ENCODE assay signal across 19 cellular contexts in genomic region chr15:81895723-81896122, GRCh38.
DNase-seq lines count a peak whose midpoint lies in the region; ATAC-seq, FAIRE-seq and TF ChIP-seq lines count a peak whose summit lies in the region.
"Had no signal": no experiment of that assay in that cellular context is flagged by ENCODE, and none has a peak within 500 bp of the region (broad histone marks: within the 10 kb centered on the region; RNA-seq: fewer than 3 reads in every experiment).

No MANE protein-coding gene starts in this region.

- 0 out of 2 replicates have a peak overlapping the region, but pooled peaks have one; percentile 21 for H2BK20ac ChIP-seq in IMR-90 (ENCODE audit: low read depth, low read length)

- H3K14ac ChIP-seq in IMR-90 (replicated peaks; ENCODE audit: low read depth, low read length) = no peak overlapping the region; the same call in 1 of the 2 replicates

- no peak overlapping the region for H3K56ac ChIP-seq in IMR-90 (ENCODE audit: extremely low read depth, insufficient read depth, low read length)

- no peak overlapping the region for H2BK15ac ChIP-seq in IMR-90 (ENCODE audit: low read depth, low read length)

- H3K4me3 ChIP-seq in HEK293 (ENCODE audit: low read depth, low read length) (no peak overlapping the region), IMR-90 (ENCODE audit: insufficient read depth, low read depth, low read length) (no peak overlapping the region), K562 (no peak overlapping the region)
- H3K4me3 ChIP-seq: GM12878, GM23248 had no signal

- H3K79me1 ChIP-seq in IMR-90 (ENCODE audit: low read depth in 1 of 2, low read length in 2 of 2) = no peaks in the 10 kb centered on the region

- FAIRE-seq in K562 (lab: Jason Lieb, UNC) = no peak
- FAIRE-seq: GM12878, GM19239, H1 had no signal

- CTCF ChIA-PET in HEK293 (lab: Yijun Ruan, JAX) (interaction anchor here (1.1 kb wide), 1 partner anchor 160 kb away, joined by 3 read pairs; no protein-coding TSS in a partner anchor), IMR-90 (lab: Yijun Ruan, JAX) (interaction anchor here (0.6 kb wide), 1 partner anchor 14 kb away, joined by 3 read pairs; no protein-coding TSS in a partner anchor), K562 (lab: Yijun Ruan, JAX; ENCODE audit: low intra/inter-chr PET ratio) (no interaction called here)

- H4K8ac ChIP-seq in IMR-90 (ENCODE audit: low read depth in 2 of 2, low read length in 2 of 2) = no peak overlapping the region; a peak in 1 of 4 replicates

- H2BK120ac ChIP-seq in IMR-90 (ENCODE audit: low read depth, low read length) = 0 out of 2 replicates have a peak overlapping the region, but pooled peaks have one; percentile 10

- no peak overlapping the region for H3K27ac Mint-ChIP-seq in activated T-helper 17 cell treated with anti-CD3 and anti-CD28 coated beads, Interleukin-2, amount 50 U/mL, for 72 hours
- H3K27ac Mint-ChIP-seq: CD4-positive, alpha-beta memory T cell had no signal

- H3K27ac ChIP-seq in HEK293 (ENCODE audit: extremely low read depth, low read depth, low read length) (no peak overlapping the region), IMR-90 (ENCODE audit: insufficient read depth, low read length) (no peak overlapping the region), K562 (ENCODE audit: extremely low read depth, low read depth, low read length) (no peak overlapping the region)
- H3K27ac ChIP-seq: GM23248 had no signal

- no peak overlapping the region for H3K4ac ChIP-seq in IMR-90 (ENCODE audit: low read depth, low read length)

- H3K9me3 Mint-ChIP-seq in activated T-helper 17 cell treated with anti-CD3 and anti-CD28 coated beads, Interleukin-2, amount 50 U/mL, for 72 hours = no peaks in the 10 kb centered on the region

- TF ChIP-seq POLR2A in IMR-90 (IDR thresholded peaks at IDR 0.05; ENCODE audit: low read depth, low read length) = no peak
- no peak for TF ChIP-seq POLR2A in K562 (conservative IDR thresholded peaks at IDR 0.05)

- no TSS peak for BruUV-seq in IMR-90 (replicated peaks; lab: Mats Ljungman, UMichigan)
- no TSS peak for BruUV-seq in K562 (replicated peaks; lab: Mats Ljungman, UMichigan)

- no peaks in the 10 kb centered on the region for H3K4me1 Mint-ChIP-seq in activated T-helper 17 cell treated with anti-CD3 and anti-CD28 coated beads, Interleukin-2, amount 50 U/mL, for 72 hours

- no peak for TF ChIP-seq EP300 in K562 (IDR thresholded peaks at IDR 0.05; ENCODE audit: low read length)

- in situ Hi-C loops in IMR-90 (cut with MboI; ENCODE audit: low sequenced_read_pairs) (loop anchor here (10.0 kb wide), 1 partner anchor 149 kb away; the partner anchor contains the start of gene MEX3B), K562 (cut with MboI) (no loop called here)

- TF ChIP-seq RAD21 in IMR-90 (IDR thresholded peaks at IDR 0.05; ENCODE audit: low read length) (no peak), K562 (CRISPR knock-in tag; conservative IDR thresholded peaks at IDR 0.05 in 1 of 2, IDR thresholded peaks at IDR 0.05 in 1 of 2) (no peak)

- H3K4me2 ChIP-seq in IMR-90 (ENCODE audit: low read depth, low read length) = no peak overlapping the region; the same call in 1 of the 2 replicates
- H3K4me2 ChIP-seq in K562 (ENCODE audit: insufficient read depth, low read length) = no peak overlapping the region

- TF ChIP-seq CTCF in HEK293 (tag by site-specific recombination; IDR thresholded peaks at IDR 0.05) (no peak), IMR-90 (conservative IDR thresholded peaks at IDR 0.05; ENCODE audit: low read depth, low read length) (no peak), K562 (IDR thresholded peaks at IDR 0.05 in 2 of 3, conservative IDR thresholded peaks at IDR 0.05 in 1 of 3; ENCODE audit: insufficient read depth in 2 of 3, low read depth in 1 of 3, low read length in 3 of 3) (no peak)

- H2AFZ ChIP-seq in IMR-90 (replicated peaks; ENCODE audit: low read length, poor library complexity) (no peak overlapping the region), K562 (ENCODE audit: low read depth, low read length) (no peak overlapping the region)
- H2AFZ ChIP-seq: GM23248 had no signal

- peaks cover 16% of the 10 kb centered on the region for H3K27me3 Mint-ChIP-seq in activated T-helper 17 cell treated with anti-CD3 and anti-CD28 coated beads, Interleukin-2, amount 50 U/mL, for 72 hours

- H3K79me2 ChIP-seq in K562 (ENCODE audit: control insufficient read depth, insufficient read depth, low read length) = no peaks in the 10 kb centered on the region

- no peak overlapping the region for H2AK9ac ChIP-seq in IMR-90 (replicated peaks; ENCODE audit: low read depth, low read length, poor library complexity)

- WGBS in IMR-90 (ENCODE audit: extremely low coverage in 2 of 2, insufficient read length in 1 of 2), 2 experiments = no CpG with 5 or more reads among the region's 2 CpGs
- 13% methylated on average over 2 of the region's 2 CpGs for WGBS in K562 (ENCODE audit: insufficient coverage, low coverage, missing lambda C conversion rate)

- no peak overlapping the region for H3K4me3 Mint-ChIP-seq in activated T-helper 17 cell treated with anti-CD3 and anti-CD28 coated beads, Interleukin-2, amount 50 U/mL, for 72 hours
- H3K4me3 Mint-ChIP-seq: CD4-positive, alpha-beta memory T cell had no signal

- intact Hi-C loops in IMR-90 (cut with micrococcal nuclease) (loop anchor here (2.0 kb wide), 1 partner anchor 151 kb away; the partner anchor contains the start of gene MEX3B), K562 (cut with micrococcal nuclease) (no loop called here)

- H2AK5ac ChIP-seq in IMR-90 (ENCODE audit: low read depth, low read length) = no peak overlapping the region

- H3K36me3 ChIP-seq in HEK293 (ENCODE audit: control insufficient read depth in 2 of 2, insufficient read depth in 1 of 2, low read length in 2 of 2) (no peaks in the 10 kb centered on the region), IMR-90 (ENCODE audit: control insufficient read depth, insufficient read depth, low read length) (no peaks in the 10 kb centered on the region), K562 (ENCODE audit: control insufficient read depth, insufficient read depth, low read length) (no peaks in the 10 kb centered on the region)

- no peak overlapping the region for H3K18ac ChIP-seq in IMR-90 (ENCODE audit: low read depth, low read length)

- H4K20me1 ChIP-seq in IMR-90 (ENCODE audit: insufficient read depth, low read length) = no peaks in the 10 kb centered on the region
- no peaks in the 10 kb centered on the region for H4K20me1 ChIP-seq in K562 (replicated peaks; ENCODE audit: control insufficient read depth, insufficient read depth, low read length)

- peaks cover 14% of the 10 kb centered on the region; the same call in 1 of the 2 replicates for H3K4me1 ChIP-seq in HEK293 (ENCODE audit: control insufficient read depth, insufficient read depth, low read length)
- peaks cover 6% of the 10 kb centered on the region for H3K4me1 ChIP-seq in IMR-90 (ENCODE audit: control insufficient read depth, insufficient read depth, low read length)
- no peaks in the 10 kb centered on the region; a peak in 1 of 5 replicates for H3K4me1 ChIP-seq in K562 (replicated peaks in 1 of 2; ENCODE audit: control insufficient read depth in 2 of 2, insufficient read depth in 2 of 2, low read length in 2 of 2)
- H3K4me1 ChIP-seq: Caco-2 had no signal

- H3K27me3 ChIP-seq in IMR-90 (ENCODE audit: control insufficient read depth, insufficient read depth, low read length) (no peaks in the 10 kb centered on the region), K562 (ENCODE audit: control insufficient read depth in 2 of 2, insufficient read depth in 2 of 2, low read length in 2 of 2) (no peaks in the 10 kb centered on the region; a peak in 2 of 5 replicates)

- no peak overlapping the region for H4K91ac ChIP-seq in IMR-90 (ENCODE audit: insufficient read depth, low read depth, low read length)

- H2BK5ac ChIP-seq in IMR-90 (ENCODE audit: low read depth, low read length, poor library complexity, severe bottlenecking) = no peak overlapping the region

- no peaks in the 10 kb centered on the region for H3K9me3 ChIP-seq in HEK293 (ENCODE audit: control insufficient read depth, insufficient read depth, low read depth, low read length)
- H3K9me3 ChIP-seq in IMR-90 (ENCODE audit: control insufficient read depth, insufficient read depth, low read length) = no peaks in the 10 kb centered on the region
- no peaks in the 10 kb centered on the region for H3K9me3 ChIP-seq in K562 (replicated peaks; ENCODE audit: control insufficient read depth, insufficient read depth, low read depth, low read length)
- H3K9me3 ChIP-seq: Caco-2 had no signal

- dilution Hi-C loops in IMR-90 (cut with HindIII; ENCODE audit: low sequenced_read_pairs, unreplicated experiment) = no loop called here

- POLR2A ChIA-PET in HEK293 (lab: Yijun Ruan, JAX) (no interaction called here), IMR-90 (lab: Charles Lee; ENCODE audit: unreplicated experiment) (no interaction called here), K562 (lab: Yijun Ruan, JAX) (interaction anchor here (1.0 kb wide), 1 partner anchor 411 kb away, joined by 3 read pairs; no protein-coding TSS in a partner anchor)

- H3K9ac ChIP-seq in IMR-90 (ENCODE audit: low read depth, low read length) (no peak overlapping the region), K562 (ENCODE audit: insufficient read depth in 1 of 2, low read depth in 2 of 2, low read length in 2 of 2) (no peak overlapping the region)
- H3K9ac ChIP-seq: GM23248 had no signal

- H3K36me3 Mint-ChIP-seq in activated T-helper 17 cell treated with anti-CD3 and anti-CD28 coated beads, Interleukin-2, amount 50 U/mL, for 72 hours (ENCODE audit: low read depth) = no peaks in the 10 kb centered on the region
- H3K36me3 Mint-ChIP-seq: CD4-positive, alpha-beta memory T cell had no signal

- H4K5ac ChIP-seq in IMR-90 (ENCODE audit: low read depth, low read length) = no peak overlapping the region

- peak; percentile 48 for DNase-seq in IMR-90
- DNase-seq in K562 (ENCODE audit: extremely low read depth in 1 of 4, low spot score in 3 of 4) = no peak
- no peak for DNase-seq in NCI-H1694 (lab: John Stamatoyannopoulos, UW)
- DNase-seq in mesenteric fat pad (ENCODE audit: low spot score) = no peak
- DNase-seq: C1 segment of cervical spinal cord; Caco-2; CD4-positive, alpha-beta memory T cell; DMS153; DND-41; EL; GDM1; GM23248; H7; HCEC 1CT had no signal

- H3K23ac ChIP-seq in IMR-90 (ENCODE audit: low read depth, low read length) = no peak overlapping the region

- H3K9me1 ChIP-seq in IMR-90 (ENCODE audit: insufficient read depth, low read length) (peaks cover 2% of the 10 kb centered on the region), K562 (ENCODE audit: control insufficient read depth, insufficient read depth, low read length) (no peaks in the 10 kb centered on the region)

- ATAC-seq in IMR-90 (ENCODE audit: low read depth) (no peak), K562 (no peak)
- ATAC-seq in activated T-helper 17 cell treated with anti-CD3 and anti-CD28 coated beads, Interleukin-2, amount 50 U/mL, for 72 hours (replicated peaks) = no peak
- ATAC-seq: GM12878 had no signal

TF ChIP-seq in HEK293, 187 proteins besides CTCF, POLR2A, EP300 and RAD21 (continues in another document):
- TF ChIP-seq ZNF302 (tag by site-specific recombination; IDR thresholded peaks at IDR 0.05; ENCODE audit: low read depth) = no peak

TF ChIP-seq in IMR-90, 13 proteins besides CTCF, POLR2A, EP300 and RAD21 (continues in another document):
- TF ChIP-seq MXI1 (IDR thresholded peaks at IDR 0.05; ENCODE audit: borderline replicate concordance, low read depth, low read length) = no peak

TF ChIP-seq in K562, 482 proteins besides CTCF, POLR2A, EP300 and RAD21 (continues in another document):
- peak; percentile 80 for TF ChIP-seq CBX8 (IDR thresholded peaks at IDR 0.05; ENCODE audit: borderline replicate concordance, extremely low read depth, low read depth, low read length, poor library complexity, severe bottlenecking)
